14 cellular contexts compared by ENCODE assay signal in genomic region chr10:76285012-76285411, GRCh38.
A peak's percentile ranks its signal among the peaks of the same experiment; 100 is the strongest.
DNase-seq lines count a peak whose midpoint lies in the region; ATAC-seq, FAIRE-seq and TF ChIP-seq lines count a peak whose summit lies in the region.
"Had no signal": no experiment of that assay in that cellular context is flagged by ENCODE, and none has a peak within 500 bp of the region (broad histone marks: within the 10 kb centered on the region; RNA-seq: fewer than 3 reads in every experiment).

No MANE protein-coding gene starts in this region.

- no peak for TF ChIP-seq POLR2A in A549 (IDR thresholded peaks at IDR 0.05; ENCODE audit: low read length)

- 5% methylated on average over 1 of the region's 1 CpG for WGBS in A549 (ENCODE audit: missing lambda C conversion rate)

- TF ChIP-seq RAD21 in A549 (conservative IDR thresholded peaks at IDR 0.05 in 1 of 2, IDR thresholded peaks at IDR 0.05 in 1 of 2) = no peak

- DNase-seq in A549 (ENCODE audit: low read depth in 1 of 2, low spot score in 1 of 2) (peak in 1 of 2 experiments; percentile 29), HFF-Myc (ENCODE audit: extremely low read depth, low read depth) (peak; percentile 17), astrocyte of the hippocampus (ENCODE audit: low read depth, low spot score) (peak; percentile 62), glomerular visceral epithelial cell (ENCODE audit: extremely low spot score) (peak; percentile 64), NCI-H128 (lab: John Stamatoyannopoulos, UW; ENCODE audit: unreplicated experiment) (no peak), DMS79 treated with DMSO at 0.1 percent for 48 hours (lab: John Stamatoyannopoulos, UW) (no peak)
- DNase-seq: caudate nucleus, substantia nigra had no signal

- TF ChIP-seq CTCF in A549 (IDR thresholded peaks at IDR 0.05) (no peak), HFF-Myc (IDR thresholded peaks at IDR 0.05; ENCODE audit: low read depth, low read length, missing control alignments) (no peak)

- ATAC-seq in A549 = peak; percentile 50 to 54; a peak in 3 of 6 replicates
- ATAC-seq in HG02870 (IDR thresholded peaks at IDR 0.05; ENCODE audit: unreplicated experiment) = no peak
- no peak for ATAC-seq in GM21576 (IDR thresholded peaks at IDR 0.05; ENCODE audit: unreplicated experiment)

- TF ChIP-seq EP300 in A549 (IDR thresholded peaks at IDR 0.05) = no peak

- H3K4me3 ChIP-seq in A549 (no peak overlapping the region), HFF-Myc (replicated peaks; ENCODE audit: low read depth, low read length) (no peak overlapping the region)
- H3K4me3 ChIP-seq: neural progenitor cell, SJSA1 had no signal

- 0 out of 3 replicates have a peak overlapping the region, but pooled peaks have one; percentile 12 for H3K4me2 ChIP-seq in A549
- H3K4me2 ChIP-seq: neural progenitor cell had no signal

- CTCF ChIA-PET in A549 (lab: Yijun Ruan, JAX) = interaction anchor here (1.4 kb wide), 1 partner anchor 17 kb away, joined by 4 read pairs; no protein-coding TSS in a partner anchor

- no peak overlapping the region for H3K27ac ChIP-seq in A549
- H3K27ac ChIP-seq: HL-60, neural progenitor cell, SJSA1 had no signal

- POLR2A ChIA-PET in A549 (lab: Yijun Ruan, JAX) = no interaction called here

- no peaks in the 10 kb centered on the region for H3K4me1 ChIP-seq in A549
- H3K4me1 ChIP-seq: neural progenitor cell, SJSA1 had no signal

- no peaks in the 10 kb centered on the region for H3K9me3 ChIP-seq in A549
- H3K9me3 ChIP-seq: SJSA1 had no signal

- FAIRE-seq in A549 (lab: Jason Lieb, UNC) = no peak
- FAIRE-seq: endothelial cell of umbilical vein had no signal

TF ChIP-seq in A549, 52 proteins besides CTCF, POLR2A, EP300 and RAD21:
- TF ChIP-seq ESRRA (IDR thresholded peaks at IDR 0.05; ENCODE audit: borderline replicate concordance, low read length) = no peak
- no peak for TF ChIP-seq KDM5A (IDR thresholded peaks at IDR 0.05)
- no peak for TF ChIP-seq E2F6 (IDR thresholded peaks at IDR 0.05; ENCODE audit: borderline replicate concordance, low read depth)
- no peak for TF ChIP-seq ZSCAN20 (CRISPR knock-in tag; IDR thresholded peaks at IDR 0.05)
- no peak for TF ChIP-seq CBX2 (IDR thresholded peaks at IDR 0.05; ENCODE audit: borderline replicate concordance, low read depth)
- TF ChIP-seq MAX (IDR thresholded peaks at IDR 0.05) = no peak
- TF ChIP-seq ATOH8 (CRISPR knock-in tag; IDR thresholded peaks at IDR 0.05; ENCODE audit: low read depth) = no peak
- TF ChIP-seq MAFK (IDR thresholded peaks at IDR 0.05; ENCODE audit: partially characterized antibody) = no peak
- TF ChIP-seq EHF (CRISPR knock-in tag; IDR thresholded peaks at IDR 0.05) = no peak
- TF ChIP-seq FOSL2 (IDR thresholded peaks at IDR 0.05) = no peak
- no peak for TF ChIP-seq FOSL2 (CRISPR knock-in tag; IDR thresholded peaks at IDR 0.05)
- TF ChIP-seq RARB (CRISPR knock-in tag; IDR thresholded peaks at IDR 0.05) = no peak
- TF ChIP-seq CBX8 (IDR thresholded peaks at IDR 0.05) = no peak
- no peak for TF ChIP-seq ZFP36 (IDR thresholded peaks at IDR 0.05; ENCODE audit: borderline replicate concordance, partially characterized antibody)
- TF ChIP-seq FOXS1 (CRISPR knock-in tag; IDR thresholded peaks at IDR 0.05) = no peak
- no peak for TF ChIP-seq HOXA7 (CRISPR knock-in tag; IDR thresholded peaks at IDR 0.05)
- no peak for TF ChIP-seq BCL3 (IDR thresholded peaks at IDR 0.05)
- TF ChIP-seq JUN (IDR thresholded peaks at IDR 0.05) = no peak
- no peak for TF ChIP-seq USF2 (IDR thresholded peaks at IDR 0.05)
- no peak for TF ChIP-seq MYC (IDR thresholded peaks at IDR 0.05; ENCODE audit: borderline replicate concordance, low read length)
- no peak for TF ChIP-seq HMGXB4 (CRISPR knock-in tag; IDR thresholded peaks at IDR 0.05; ENCODE audit: borderline replicate concordance)

Comparison
In these comparisons a context has a peak if more than half of its experiments do, and no peak if none do; other contexts are left out.
1. ATAC-seq: peak in A549 (2 of 2); none in HG02870 (single experiment) and GM21576 (single experiment).
2. DNase-seq: peak in HFF-Myc (single experiment), astrocyte of the hippocampus (single experiment) and glomerular visceral epithelial cell (single experiment); none in NCI-H128 (single experiment) and DMS79 treated with DMSO at 0.1 percent for 48 hours (single experiment).